8 cellular contexts compared by ENCODE assay signal in genomic region chr13:45367358-45367757, GRCh38. TPM values are rescaled to one million over a fixed set of nuclear protein-coding genes. Genes with fewer than 3 reads are reported as not detected.
DNase-seq lines count a peak whose midpoint lies in the region; ATAC-seq, FAIRE-seq and TF ChIP-seq lines count a peak whose summit lies in the region.

No MANE protein-coding gene starts in this region.

- H3K27ac ChIP-seq in left ventricle myocardium inferior (replicated peaks) = no peak overlapping the region

- H3K36me3 Mint-ChIP-seq in glutamatergic neuron (ENCODE audit: unreplicated experiment) = peaks cover 17% of the 10 kb centered on the region

- TF ChIP-seq CTCF in AG09319 (IDR thresholded peaks at IDR 0.05; ENCODE audit: low read depth, low read length) (no peak), left ventricle myocardium inferior (IDR thresholded peaks at IDR 0.05; ENCODE audit: borderline replicate concordance) (no peak), glutamatergic neuron (IDR thresholded peaks at IDR 0.05; ENCODE audit: partially characterized antibody, unreplicated experiment) (no peak)

- no peaks in the 10 kb centered on the region for H3K27me3 ChIP-seq in left ventricle myocardium inferior (ENCODE audit: low read depth)

- H3K4me1 ChIP-seq in left ventricle myocardium inferior = peaks cover 37% of the 10 kb centered on the region

- H3K4me3 ChIP-seq in left ventricle myocardium inferior = no peak overlapping the region

- H3K9me3 ChIP-seq in left ventricle myocardium inferior (replicated peaks) = peaks cover 6% of the 10 kb centered on the region

- H3K27me3 Mint-ChIP-seq in glutamatergic neuron (ENCODE audit: unreplicated experiment) = peaks cover 6% of the 10 kb centered on the region

- no peak overlapping the region for H3K27ac Mint-ChIP-seq in glutamatergic neuron (ENCODE audit: unreplicated experiment)

- FAIRE-seq in RCC 7860 (lab: Jason Lieb, UNC) = peak; percentile 89

- intact Hi-C loops in left ventricle myocardium inferior (cut with micrococcal nuclease) = no loop called here

- peaks cover 15% of the 10 kb centered on the region for H3K9me3 Mint-ChIP-seq in glutamatergic neuron (ENCODE audit: unreplicated experiment)

- H3K4me3 Mint-ChIP-seq in glutamatergic neuron (ENCODE audit: unreplicated experiment) = no peak overlapping the region

- ATAC-seq in HG03159 (IDR thresholded peaks at IDR 0.05; ENCODE audit: unreplicated experiment) = peak; percentile 97

- H3K4me1 Mint-ChIP-seq in glutamatergic neuron (ENCODE audit: low read depth, unreplicated experiment) = peaks cover 11% of the 10 kb centered on the region

- H3K36me3 ChIP-seq in left ventricle myocardium inferior = peaks cover 16% of the 10 kb centered on the region

- DNase-seq in AG09319 (ENCODE audit: extremely low read depth, low read depth) (peak; percentile 60), GM19238 (ENCODE audit: insufficient read length, low spot score) (peak; percentile 66), RCC 7860 (ENCODE audit: low spot score) (peak; percentile 83), left ventricle myocardium inferior (peak; percentile 28), glutamatergic neuron (no peak)
- DNase-seq in activated T-helper 1 cell treated with anti-CD3 and anti-CD28 coated beads, Interleukin-2, amount 50 U/mL, for 16 hours (ENCODE audit: low read depth in 1 of 2, low spot score in 1 of 2) = peak; percentile 80 to 81
- peak; percentile 76 to 89 (median 86) for DNase-seq in stimulated activated CD4-positive, alpha-beta T cell treated with anti-CD3 and anti-CD28 coated beads, TNF-alpha, amount 100 ng/mL, for 24 hours (ENCODE audit: low read depth in 3 of 3)

RNA-seq across cellular contexts. Expression of gene TPT1, which starts 26.4 kb away (rescaled TPM):
- total RNA-seq in left ventricle myocardium inferior (4,332 TPM), glutamatergic neuron (ENCODE audit: unreplicated experiment) (1,515 TPM)

RNA-seq across cellular contexts. Expression of gene SLC25A30, which starts 50.8 kb away (rescaled TPM):
- total RNA-seq in left ventricle myocardium inferior (175 TPM), glutamatergic neuron (ENCODE audit: unreplicated experiment) (4.0 TPM)

Comparison
In these comparisons a context has a peak if more than half of its experiments do, and no peak if none do; other contexts are left out.
1. RNA of gene SLC25A30, which starts 50.8 kb away (total RNA-seq): 175 TPM in left ventricle myocardium inferior (single experiment); 4.0 TPM in glutamatergic neuron (single experiment); every median in the first group is over 10 times any median in the second.